14 cellular contexts compared by ENCODE assay signal in genomic region chr1:217419152-217419551, GRCh38.
DNase-seq lines count a peak whose midpoint lies in the region; ATAC-seq and TF ChIP-seq lines count a peak whose summit lies in the region.
"Had no signal": no experiment of that assay in that cellular context is flagged by ENCODE, and none has a peak within 500 bp of the region (broad histone marks: within the 10 kb centered on the region; RNA-seq: fewer than 3 reads in every experiment).

No MANE protein-coding gene starts in this region.

- H2BK5ac ChIP-seq in IMR-90 (ENCODE audit: low read depth, low read length, poor library complexity, severe bottlenecking) = no peak overlapping the region

- H2BK120ac ChIP-seq in IMR-90 (ENCODE audit: low read depth, low read length) = no peak overlapping the region

- no peaks in the 10 kb centered on the region for H3K4me1 ChIP-seq in GM23338 (ENCODE audit: insufficient read depth)
- peaks cover 2% of the 10 kb centered on the region for H3K4me1 ChIP-seq in IMR-90 (ENCODE audit: control insufficient read depth, insufficient read depth, low read length)
- peaks cover 0 to 26% (median 3%) of the 10 kb centered on the region in 3 donors for H3K4me1 ChIP-seq in gastroesophageal sphincter
- H3K4me1 ChIP-seq in osteoblast (ENCODE audit: insufficient read depth, low read length) = no peaks in the 10 kb centered on the region

- no peak overlapping the region for H2AK5ac ChIP-seq in IMR-90 (ENCODE audit: low read depth, low read length)

- in situ Hi-C loops in IMR-90 (cut with MboI; ENCODE audit: low sequenced_read_pairs) = no loop called here

- no peak overlapping the region for H3K56ac ChIP-seq in IMR-90 (ENCODE audit: extremely low read depth, insufficient read depth, low read length)

- H3K9ac ChIP-seq in IMR-90 (ENCODE audit: low read depth, low read length) = no peak overlapping the region

- BruUV-seq in IMR-90 (replicated peaks; lab: Mats Ljungman, UMichigan) = no TSS peak

- no peak overlapping the region for H2BK15ac ChIP-seq in IMR-90 (ENCODE audit: low read depth, low read length)

- POLR2A ChIA-PET in IMR-90 (lab: Charles Lee; ENCODE audit: unreplicated experiment) = no interaction called here

- H3K9me1 ChIP-seq in IMR-90 (ENCODE audit: insufficient read depth, low read length) = no peaks in the 10 kb centered on the region

- H3K4me3 ChIP-seq in GM23338 = no peak overlapping the region
- H3K4me3 ChIP-seq in IMR-90 (ENCODE audit: insufficient read depth, low read depth, low read length) = no peak overlapping the region
- H3K4me3 ChIP-seq in gastroesophageal sphincter = no peak overlapping the region
- H3K4me3 ChIP-seq in osteoblast (ENCODE audit: insufficient read depth, low read length) = no peak overlapping the region

- H2BK20ac ChIP-seq in IMR-90 (ENCODE audit: low read depth, low read length) = no peak overlapping the region

- H3K36me3 ChIP-seq in GM23338 (ENCODE audit: insufficient read depth) (no peaks in the 10 kb centered on the region), IMR-90 (ENCODE audit: control insufficient read depth, insufficient read depth, low read length) (no peaks in the 10 kb centered on the region), gastroesophageal sphincter (no peaks in the 10 kb centered on the region), osteoblast (ENCODE audit: insufficient read depth, low read length) (no peaks in the 10 kb centered on the region)

- dilution Hi-C loops in IMR-90 (cut with HindIII; ENCODE audit: low sequenced_read_pairs, unreplicated experiment) = no loop called here

- H3K14ac ChIP-seq in IMR-90 (replicated peaks; ENCODE audit: low read depth, low read length) = no peak overlapping the region

- H2AFZ ChIP-seq in GM23338 (peak overlapping the region; percentile 95; the same call in 1 of the 2 replicates), IMR-90 (replicated peaks; ENCODE audit: low read length, poor library complexity) (no peak overlapping the region), osteoblast (ENCODE audit: low read length) (no peak overlapping the region)

- H3K9me3 ChIP-seq in IMR-90 (ENCODE audit: control insufficient read depth, insufficient read depth, low read length) (no peaks in the 10 kb centered on the region; the same call in 1 of the 2 replicates), gastroesophageal sphincter (no peaks in the 10 kb centered on the region), osteoblast (ENCODE audit: low read depth, low read length) (no peaks in the 10 kb centered on the region)

- H3K18ac ChIP-seq in IMR-90 (ENCODE audit: low read depth, low read length) = no peak overlapping the region

- H4K20me1 ChIP-seq in GM23338 (replicated peaks; ENCODE audit: insufficient read depth) (no peaks in the 10 kb centered on the region), IMR-90 (ENCODE audit: insufficient read depth, low read length) (no peaks in the 10 kb centered on the region), osteoblast (ENCODE audit: insufficient read depth, low read length) (no peaks in the 10 kb centered on the region)

- H3K4me2 ChIP-seq in GM23338 (no peak overlapping the region), IMR-90 (ENCODE audit: low read depth, low read length) (peak overlapping the region; percentile 5; the same call in 1 of the 2 replicates), osteoblast (ENCODE audit: insufficient read depth, low read length) (peak overlapping the region; percentile 69)

- TF ChIP-seq CTCF in GM23338 (conservative IDR thresholded peaks at IDR 0.05; ENCODE audit: low read depth in 2 of 2) (no peak), IMR-90 (conservative IDR thresholded peaks at IDR 0.05; ENCODE audit: low read depth, low read length) (no peak), gastroesophageal sphincter (IDR thresholded peaks at IDR 0.05) (no peak), osteoblast (IDR thresholded peaks at IDR 0.05; ENCODE audit: extremely low read depth, low read depth, low read length) (no peak)

- no peaks in the 10 kb centered on the region for H3K36me3 Mint-ChIP-seq in GM23338 (ENCODE audit: low read depth)
- H3K36me3 Mint-ChIP-seq: CD4-positive, alpha-beta memory T cell had no signal

- H3K9me3 Mint-ChIP-seq in GM23338 = no peaks in the 10 kb centered on the region
- H3K9me3 Mint-ChIP-seq: CD4-positive, alpha-beta memory T cell had no signal

- TF ChIP-seq EP300 in gastroesophageal sphincter (IDR thresholded peaks at IDR 0.05) = no peak

- no peak for ATAC-seq in GM23338
- no peak for ATAC-seq in IMR-90 (ENCODE audit: low read depth)
- ATAC-seq in gastroesophageal sphincter = no peak
- no peak for ATAC-seq in GM21717 (IDR thresholded peaks at IDR 0.05; ENCODE audit: unreplicated experiment)

- H3K27me3 ChIP-seq in GM23338 (ENCODE audit: insufficient read depth) = no peaks in the 10 kb centered on the region
- H3K27me3 ChIP-seq in IMR-90 (ENCODE audit: control insufficient read depth, insufficient read depth, low read length) = no peaks in the 10 kb centered on the region
- H3K27me3 ChIP-seq in gastroesophageal sphincter = no peaks in the 10 kb centered on the region
- no peaks in the 10 kb centered on the region for H3K27me3 ChIP-seq in osteoblast (ENCODE audit: insufficient read depth, low read length)

- H3K9me2 ChIP-seq in GM23338 (ENCODE audit: insufficient read depth) = no peaks in the 10 kb centered on the region

- H3K27ac ChIP-seq in GM23338 (ENCODE audit: low read depth) (no peak overlapping the region), IMR-90 (ENCODE audit: insufficient read depth, low read length) (no peak overlapping the region), gastroesophageal sphincter (peak overlapping the region in 3 of 4 donors; percentile 43 to 57 (median 56)), osteoblast (ENCODE audit: low read depth, low read length) (no peak overlapping the region)

- TF ChIP-seq POLR2A in IMR-90 (IDR thresholded peaks at IDR 0.05; ENCODE audit: low read depth, low read length) = no peak
- TF ChIP-seq POLR2A in gastroesophageal sphincter (IDR thresholded peaks at IDR 0.05) = no peak

- H3F3A ChIP-seq in GM23338 (replicated peaks; ENCODE audit: low read depth) = no peaks in the 10 kb centered on the region

- TF ChIP-seq RAD21 in IMR-90 (IDR thresholded peaks at IDR 0.05; ENCODE audit: low read length) = no peak

- H4K5ac ChIP-seq in IMR-90 (ENCODE audit: low read depth, low read length) = no peak overlapping the region

- no peak overlapping the region for H4K91ac ChIP-seq in IMR-90 (ENCODE audit: insufficient read depth, low read depth, low read length)

- no peaks in the 10 kb centered on the region for H3K79me2 ChIP-seq in GM23338 (replicated peaks; ENCODE audit: insufficient read depth)
- no peaks in the 10 kb centered on the region for H3K79me2 ChIP-seq in osteoblast (ENCODE audit: insufficient read depth, low read length)

- no peak overlapping the region for H3K23ac ChIP-seq in IMR-90 (ENCODE audit: low read depth, low read length)

- no CpG with 5 or more reads among the region's 2 CpGs for WGBS in IMR-90 (ENCODE audit: extremely low coverage in 2 of 2, insufficient read length in 1 of 2), 2 experiments
- WGBS in gastroesophageal sphincter (ENCODE audit: low coverage in 1 of 2), 2 donors = 16 to 17% methylated on average over 2 of the region's 2 CpGs

- H3K4me3 Mint-ChIP-seq in GM23338 = no peak overlapping the region
- H3K4me3 Mint-ChIP-seq: CD4-positive, alpha-beta memory T cell had no signal

- H3K27me3 Mint-ChIP-seq in GM23338 (ENCODE audit: insufficient read depth, low read depth, poor library complexity) = peaks cover 2% of the 10 kb centered on the region

- intact Hi-C loops in IMR-90 (cut with micrococcal nuclease) = loop anchor here (2.0 to 10.0 kb wide), 3 partner anchors 242 to 814 kb away; no protein-coding TSS in a partner anchor

- no peaks in the 10 kb centered on the region for H3K4me1 Mint-ChIP-seq in GM23338
- H3K4me1 Mint-ChIP-seq: CD4-positive, alpha-beta memory T cell had no signal

- no peak overlapping the region for H3K27ac Mint-ChIP-seq in GM23338
- H3K27ac Mint-ChIP-seq: CD4-positive, alpha-beta memory T cell had no signal

- DNase-seq in GM23338 (ENCODE audit: low spot score) = no peak
- no peak for DNase-seq in IMR-90
- no peak for DNase-seq in osteoblast (ENCODE audit: insufficient read length, low spot score, missing footprints)
- no peak for DNase-seq in globus pallidus (ENCODE audit: low spot score)
- DNase-seq: C1 segment of cervical spinal cord; Calu3; CD4-positive, alpha-beta memory T cell; COR-L47; DMS53; DMS79 treated with DMSO at 0.1 percent for 48 hours; GF-D8; H7 had no signal

- H3K79me1 ChIP-seq in IMR-90 (ENCODE audit: low read depth in 1 of 2, low read length in 2 of 2) = no peaks in the 10 kb centered on the region

- no peak overlapping the region for H2AK9ac ChIP-seq in IMR-90 (replicated peaks; ENCODE audit: low read depth, low read length, poor library complexity)

- CTCF ChIA-PET in IMR-90 (lab: Yijun Ruan, JAX) = interaction anchor here (0.6 kb wide), 1 partner anchor 60 kb away, joined by 3 read pairs; no protein-coding TSS in a partner anchor

- no peak overlapping the region for H3K4ac ChIP-seq in IMR-90 (ENCODE audit: low read depth, low read length)

- H4K8ac ChIP-seq in IMR-90 (ENCODE audit: low read depth in 2 of 2, low read length in 2 of 2) = no peak overlapping the region

TF ChIP-seq in GM23338, 12 proteins besides CTCF, POLR2A, EP300 and RAD21 (continues in another document):
- TF ChIP-seq EZH2phosphoT487 (IDR thresholded peaks at IDR 0.05; ENCODE audit: unreplicated experiment) = no peak
- TF ChIP-seq CREB1 (CRISPR knock-in tag; IDR thresholded peaks at IDR 0.05; ENCODE audit: low read depth) = no peak
- TF ChIP-seq NANOG (IDR thresholded peaks at IDR 0.05; ENCODE audit: borderline replicate concordance) = no peak

TF ChIP-seq in IMR-90, 13 proteins besides CTCF, POLR2A, EP300 and RAD21 (continues in another document):
- TF ChIP-seq RFX5 (IDR thresholded peaks at IDR 0.05; ENCODE audit: low read depth, low read length) (no peak), MAFK (IDR thresholded peaks at IDR 0.05; ENCODE audit: low read depth, low read length) (no peak), MAZ (IDR thresholded peaks at IDR 0.05; ENCODE audit: borderline replicate concordance, low read depth, low read length) (no peak), ELK1 (IDR thresholded peaks at IDR 0.05; ENCODE audit: borderline replicate concordance, low read depth, low read length) (no peak)

Comparison
In these comparisons a context has a peak if more than half of its experiments do, and no peak if none do; other contexts are left out.
1. H3K27ac ChIP-seq: peak in gastroesophageal sphincter (3 of 4); none in GM23338 (single experiment), IMR-90 (single experiment) and osteoblast (single experiment).